28 cellular contexts compared by ENCODE assay signal in the genomic region with DNA sequence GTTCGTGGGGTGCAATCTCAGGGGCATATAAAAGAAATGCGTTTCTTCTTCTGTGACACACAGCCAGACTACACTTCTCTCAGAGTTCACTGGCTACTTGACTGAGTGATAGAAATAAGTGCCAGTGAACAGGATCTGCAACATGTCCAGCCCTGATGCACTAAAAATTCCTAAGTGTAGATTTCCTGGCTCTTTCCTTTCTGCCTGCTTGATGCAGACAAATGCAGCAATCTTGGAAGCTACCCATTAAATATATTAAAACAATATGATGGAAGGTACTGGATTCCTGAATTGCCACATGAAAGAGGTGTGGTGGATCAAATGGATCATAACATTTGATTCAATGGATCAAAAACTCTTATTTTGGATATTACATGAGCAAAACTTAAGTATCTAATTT.
"Had no signal": no experiment of that assay in that cellular context is flagged by ENCODE, and none has a peak within 500 bp of the region (broad histone marks: within the 10 kb centered on the region; RNA-seq: fewer than 3 reads in every experiment).

No MANE protein-coding gene starts in this region.

- H3K27ac ChIP-seq: neural progenitor cell, ovary, parathyroid adenoma, psoas muscle, right lobe of liver, sigmoid colon, stomach, thoracic aorta, thyroid gland, tibial nerve, upper lobe of left lung, vagina had no signal

- ATAC-seq: naive thymus-derived CD8-positive, alpha-beta T cell; natural killer cell treated with Interleukin-12 subunit alpha and Interleukin-12 subunit beta and Interleukin-15 and Interleukin-18, amount 100 ng/mL, for 72 hours; psoas muscle; right cardiac atrium; right lobe of liver; stimulated activated effector memory CD8-positive, alpha-beta T cell treated with anti-CD3 and anti-CD28 coated beads, Interleukin-12 subunit alpha, Interleukin-12 subunit beta, amount 100 ng/mL, for 72 hours; stimulated activated naive B cell treated with anti-CD40 and anti-IgM and Interleukin-4, amounts not matched to agents 10 μg/mL and 1 μg/mL and 100 μg/mL, for 72 hours had no signal

- H3K4me2 ChIP-seq: neural progenitor cell had no signal

- H3K27ac Mint-ChIP-seq: naive thymus-derived CD8-positive, alpha-beta T cell; natural killer cell treated with Interleukin-12 subunit alpha and Interleukin-12 subunit beta and Interleukin-15 and Interleukin-18, amount 100 ng/mL, for 72 hours; neural progenitor cell; progenitor cell of endocrine pancreas; stimulated activated effector memory CD8-positive, alpha-beta T cell treated with anti-CD3 and anti-CD28 coated beads, Interleukin-12 subunit alpha, Interleukin-12 subunit beta, amount 100 ng/mL, for 72 hours; stimulated activated naive B cell treated with anti-CD40 and anti-IgM and Interleukin-4, amounts not matched to agents 10 μg/mL and 1 μg/mL and 100 μg/mL, for 72 hours; stimulated activated naive CD8-positive, alpha-beta T cell treated with anti-CD3 and anti-CD28 coated beads, Interleukin-15, Interleukin-2, amounts not matched to agents 100 ng/mL and 50 ng/mL, for 24 hours had no signal

- H3K4me3 Mint-ChIP-seq: naive thymus-derived CD8-positive, alpha-beta T cell; natural killer cell treated with Interleukin-12 subunit alpha and Interleukin-12 subunit beta and Interleukin-15 and Interleukin-18, amount 100 ng/mL, for 72 hours; neural progenitor cell; stimulated activated effector memory CD8-positive, alpha-beta T cell treated with anti-CD3 and anti-CD28 coated beads, Interleukin-12 subunit alpha, Interleukin-12 subunit beta, amount 100 ng/mL, for 72 hours; stimulated activated naive B cell treated with anti-CD40 and anti-IgM and Interleukin-4, amounts not matched to agents 10 μg/mL and 1 μg/mL and 100 μg/mL, for 72 hours; stimulated activated naive CD8-positive, alpha-beta T cell treated with anti-CD3 and anti-CD28 coated beads, Interleukin-15, Interleukin-2, amounts not matched to agents 100 ng/mL and 50 ng/mL, for 24 hours had no signal

- H3K9me3 Mint-ChIP-seq: neural progenitor cell had no signal

- H3K9me3 ChIP-seq: ovary, psoas muscle, right lobe of liver, sigmoid colon, stomach, thoracic aorta, thyroid gland, tibial nerve, upper lobe of left lung, vagina had no signal

- H3K4me1 ChIP-seq: neural progenitor cell, parathyroid adenoma, psoas muscle, right lobe of liver, sigmoid colon, stomach, thyroid gland, tibial nerve, upper lobe of left lung, vagina had no signal

- H3K27me3 ChIP-seq: neural progenitor cell, ovary, right lobe of liver, sigmoid colon, stomach, thyroid gland, tibial nerve, upper lobe of left lung, vagina had no signal

- H3K79me2 ChIP-seq: parathyroid adenoma had no signal

- H3K36me3 ChIP-seq: neural progenitor cell, ovary, right lobe of liver, sigmoid colon, stomach, thoracic aorta, thyroid gland, tibial nerve, upper lobe of left lung, vagina had no signal

- H2AFZ ChIP-seq: neural progenitor cell, parathyroid adenoma had no signal

- H3K27me3 Mint-ChIP-seq: naive thymus-derived CD8-positive, alpha-beta T cell; natural killer cell treated with Interleukin-12 subunit alpha and Interleukin-12 subunit beta and Interleukin-15 and Interleukin-18, amount 100 ng/mL, for 72 hours; progenitor cell of endocrine pancreas; stimulated activated naive B cell treated with anti-CD40 and anti-IgM and Interleukin-4, amounts not matched to agents 10 μg/mL and 1 μg/mL and 100 μg/mL, for 72 hours; stimulated activated naive CD8-positive, alpha-beta T cell treated with anti-CD3 and anti-CD28 coated beads, Interleukin-15, Interleukin-2, amounts not matched to agents 100 ng/mL and 50 ng/mL, for 24 hours had no signal

- H3K36me3 Mint-ChIP-seq: naive thymus-derived CD8-positive, alpha-beta T cell; neural progenitor cell; stimulated activated effector memory CD8-positive, alpha-beta T cell treated with anti-CD3 and anti-CD28 coated beads, Interleukin-12 subunit alpha, Interleukin-12 subunit beta, amount 100 ng/mL, for 72 hours; stimulated activated naive B cell treated with anti-CD40 and anti-IgM and Interleukin-4, amounts not matched to agents 10 μg/mL and 1 μg/mL and 100 μg/mL, for 72 hours had no signal

- H3K4me3 ChIP-seq: neural progenitor cell, ovary, psoas muscle, right lobe of liver, sigmoid colon, stomach, thoracic aorta, thyroid gland, tibial nerve, upper lobe of left lung, vagina had no signal

- H3K9ac ChIP-seq: neural progenitor cell, parathyroid adenoma had no signal

- H3K4me1 Mint-ChIP-seq: naive thymus-derived CD8-positive, alpha-beta T cell; neural progenitor cell; stimulated activated effector memory CD8-positive, alpha-beta T cell treated with anti-CD3 and anti-CD28 coated beads, Interleukin-12 subunit alpha, Interleukin-12 subunit beta, amount 100 ng/mL, for 72 hours; stimulated activated naive B cell treated with anti-CD40 and anti-IgM and Interleukin-4, amounts not matched to agents 10 μg/mL and 1 μg/mL and 100 μg/mL, for 72 hours had no signal

- DNase-seq: naive thymus-derived CD8-positive, alpha-beta T cell; occipital lobe; ovary; posterior cingulate gyrus; psoas muscle; right cardiac atrium; right lobe of liver; sigmoid colon; small intestine; stimulated activated CD4-positive, alpha-beta T cell treated with anti-CD3 and anti-CD28 coated beads, Interleukin-15, amount 100 ng/mL, for 24 hours; stimulated activated CD4-positive, alpha-beta T cell treated with anti-CD3 and anti-CD28 coated beads, Interleukin-2, amount 100 ng/mL, for 24 hours; stimulated activated CD4-positive, alpha-beta T cell treated with anti-CD3 and anti-CD28 coated beads, Interleukin-2, amount 100 ng/mL, for 48 hours; stimulated activated CD4-positive, alpha-beta T cell treated with anti-CD3 and anti-CD28 coated beads, Interleukin-4, amount 100 ng/mL, for 24 hours; stimulated activated naive B cell treated with anti-CD40 and anti-IgM and Interleukin-4, amounts not matched to agents 10 μg/mL and 1 μg/mL and 100 μg/mL, for 72 hours; stimulated activated naive CD4-positive, alpha-beta T cell treated with Interleukin-2 at 50 U/mL for 16 hours; stomach; thyroid gland; trophoblast cell; upper lobe of left lung had no signal
